Comparison of ENCODE assay signal across 9 cellular contexts in genomic region chr2:161384864-161385263, GRCh38. TPM values are rescaled to one million over a fixed set of nuclear protein-coding genes. Genes with fewer than 3 reads are reported as not detected.
DNase-seq lines count a peak whose midpoint lies in the region; ATAC-seq and TF ChIP-seq lines count a peak whose summit lies in the region.
"Had no signal": no experiment of that assay in that cellular context is flagged by ENCODE, and none has a peak within 500 bp of the region (broad histone marks: within the 10 kb centered on the region; RNA-seq: fewer than 3 reads in every experiment).

No MANE protein-coding gene starts in this region.

- H3K27me3 Mint-ChIP-seq in activated T-helper 17 cell treated with anti-CD3 and anti-CD28 coated beads, Interleukin-2, amount 50 U/mL, for 72 hours = no peaks in the 10 kb centered on the region

- H2AFZ ChIP-seq in SK-N-SH (ENCODE audit: low read depth) (no peak overlapping the region), osteoblast (ENCODE audit: low read length) (no peak overlapping the region)

- no peak overlapping the region for H3K4me2 ChIP-seq in SK-N-SH
- H3K4me2 ChIP-seq in osteoblast (ENCODE audit: insufficient read depth, low read length) = no peak overlapping the region

- TF ChIP-seq EP300 in SK-N-SH (IDR thresholded peaks at IDR 0.05; ENCODE audit: borderline replicate concordance in 1 of 2, low read depth in 1 of 2, low read length in 1 of 2) = no peak

- no peaks in the 10 kb centered on the region for H4K20me1 ChIP-seq in SK-N-SH (ENCODE audit: insufficient read depth)
- no peaks in the 10 kb centered on the region for H4K20me1 ChIP-seq in osteoblast (ENCODE audit: insufficient read depth, low read length)

- H3K4me3 ChIP-seq in SK-N-SH (ENCODE audit: low read depth in 2 of 2, low read length in 1 of 2) = no peak overlapping the region
- H3K4me3 ChIP-seq in osteoblast (ENCODE audit: insufficient read depth, low read length) = no peak overlapping the region
- H3K4me3 ChIP-seq: ascending aorta had no signal

- H3K4me1 Mint-ChIP-seq in activated T-helper 17 cell treated with anti-CD3 and anti-CD28 coated beads, Interleukin-2, amount 50 U/mL, for 72 hours = peaks cover 4% of the 10 kb centered on the region

- peaks cover 48 to 51% of the 10 kb centered on the region in 2 experiments for H3K36me3 ChIP-seq in SK-N-SH (replicated peaks in 1 of 2; ENCODE audit: control insufficient read depth in 1 of 2, insufficient read depth in 2 of 2, low read length in 1 of 2)
- no peaks in the 10 kb centered on the region for H3K36me3 ChIP-seq in osteoblast (ENCODE audit: insufficient read depth, low read length)
- H3K36me3 ChIP-seq: ascending aorta had no signal

- ATAC-seq in GM18861 (IDR thresholded peaks at IDR 0.05; ENCODE audit: unreplicated experiment) = peak; percentile 68
- ATAC-seq in GM21390 (IDR thresholded peaks at IDR 0.05; ENCODE audit: unreplicated experiment) = peak; percentile 65
- peak; percentile 71 for ATAC-seq in HG03135 (IDR thresholded peaks at IDR 0.05; ENCODE audit: unreplicated experiment)
- peak; percentile 70 for ATAC-seq in activated T-helper 17 cell treated with anti-CD3 and anti-CD28 coated beads, Interleukin-2, amount 50 U/mL, for 72 hours (replicated peaks)

- CTCF ChIA-PET in SK-N-SH (lab: Yijun Ruan, JAX) = no interaction called here

- H3K27ac ChIP-seq in SK-N-SH (ENCODE audit: low read depth in 2 of 2, low read length in 1 of 2) (no peak overlapping the region), osteoblast (ENCODE audit: low read depth, low read length) (no peak overlapping the region)
- H3K27ac ChIP-seq: ascending aorta had no signal

- H3K4me1 ChIP-seq in SK-N-SH (ENCODE audit: control insufficient read depth in 1 of 2, insufficient read depth in 2 of 2, low read depth in 1 of 2, low read length in 1 of 2) (no peaks in the 10 kb centered on the region; a peak in 2 of 4 replicates), osteoblast (ENCODE audit: insufficient read depth, low read length) (no peaks in the 10 kb centered on the region)
- H3K4me1 ChIP-seq: ascending aorta had no signal

- H3K4me3 Mint-ChIP-seq in activated T-helper 17 cell treated with anti-CD3 and anti-CD28 coated beads, Interleukin-2, amount 50 U/mL, for 72 hours = no peak overlapping the region

- H3K9me3 Mint-ChIP-seq in activated T-helper 17 cell treated with anti-CD3 and anti-CD28 coated beads, Interleukin-2, amount 50 U/mL, for 72 hours = no peaks in the 10 kb centered on the region

- H3K36me3 Mint-ChIP-seq in activated T-helper 17 cell treated with anti-CD3 and anti-CD28 coated beads, Interleukin-2, amount 50 U/mL, for 72 hours (ENCODE audit: low read depth) = peaks cover 56% of the 10 kb centered on the region

- DNase-seq in NCI-H2171 (lab: John Stamatoyannopoulos, UW) (no peak), SK-N-SH (no peak), NCI-H1694 treated with DMSO at 0.1 percent for 48 hours (lab: John Stamatoyannopoulos, UW) (no peak), osteoblast (ENCODE audit: insufficient read length, low spot score, missing footprints) (no peak)

- H3K9me2 ChIP-seq in SK-N-SH = no peaks in the 10 kb centered on the region

- POLR2A ChIA-PET in SK-N-SH (lab: Yijun Ruan, JAX) = no interaction called here

- TF ChIP-seq CTCF in SK-N-SH (IDR thresholded peaks at IDR 0.05) (no peak), osteoblast (IDR thresholded peaks at IDR 0.05; ENCODE audit: extremely low read depth, low read depth, low read length) (no peak)

- TF ChIP-seq RAD21 in SK-N-SH (IDR thresholded peaks at IDR 0.05; ENCODE audit: low read length) = no peak

- H3F3A ChIP-seq in SK-N-SH (replicated peaks; ENCODE audit: insufficient read depth) = peaks cover 2% of the 10 kb centered on the region

- H3K9ac ChIP-seq in SK-N-SH = no peak overlapping the region

- H3K79me2 ChIP-seq in SK-N-SH (ENCODE audit: insufficient read depth) (0 out of 2 replicates have a peak, but pooled peaks cover 7% of the 10 kb centered on the region), osteoblast (ENCODE audit: insufficient read depth, low read length) (no peaks in the 10 kb centered on the region)

- H3K27ac Mint-ChIP-seq in activated T-helper 17 cell treated with anti-CD3 and anti-CD28 coated beads, Interleukin-2, amount 50 U/mL, for 72 hours = no peak overlapping the region

- no peaks in the 10 kb centered on the region for H3K27me3 ChIP-seq in SK-N-SH (ENCODE audit: insufficient read depth)
- no peaks in the 10 kb centered on the region for H3K27me3 ChIP-seq in osteoblast (ENCODE audit: insufficient read depth, low read length)
- H3K27me3 ChIP-seq: ascending aorta had no signal

- H3K9me3 ChIP-seq in SK-N-SH (no peaks in the 10 kb centered on the region), osteoblast (ENCODE audit: low read depth, low read length) (no peaks in the 10 kb centered on the region)
- H3K9me3 ChIP-seq: ascending aorta had no signal

TF ChIP-seq in SK-N-SH, 30 proteins besides CTCF, POLR2A, EP300 and RAD21:
- TF ChIP-seq FOSL2 (IDR thresholded peaks at IDR 0.05; ENCODE audit: borderline replicate concordance, low read depth) (no peak), RFX5 (IDR thresholded peaks at IDR 0.05; ENCODE audit: low read length) (no peak), NRF1 (IDR thresholded peaks at IDR 0.05; ENCODE audit: low read depth, low read length) (no peak), TEAD4 (IDR thresholded peaks at IDR 0.05; ENCODE audit: borderline replicate concordance, insufficient read depth) (no peak), JUND (IDR thresholded peaks at IDR 0.05) (no peak), FOXJ3 (CRISPR knock-in tag; IDR thresholded peaks at IDR 0.05) (no peak), REST (IDR thresholded peaks at IDR 0.05; ENCODE audit: low read depth, low read length) (no peak), EZH2phosphoT487 (IDR thresholded peaks at IDR 0.05; ENCODE audit: borderline replicate concordance, low read depth) (no peak), TAF1 (IDR thresholded peaks at IDR 0.05; ENCODE audit: borderline replicate concordance, low read depth, low read length) (no peak)

RNA-seq across cellular contexts. Expression of gene TBR1, which starts 31.2 kb away (rescaled TPM):
- total RNA-seq in activated T-helper 17 cell treated with anti-CD3 and anti-CD28 coated beads, Interleukin-2, amount 50 U/mL, for 72 hours = under 1 TPM; 0.05 to 0.06 TPM
- polyA plus RNA-seq in SK-N-SH (2012; rRNA removed) = under 0.01 TPM in 1 of 2 replicates, not detected in the other
- 0.01 TPM in 1 of 2 replicates, not detected in the other for polyA plus RNA-seq in SK-N-SH (2012; cell fraction: cytosol; rRNA removed)
- polyA plus RNA-seq in SK-N-SH (2012; cell fraction: nucleus; rRNA removed) = 0.08 and 0.09 TPM in 2 replicates
- total RNA-seq in osteoblast = under 0.01 TPM in 1 of 2 replicates, not detected in the other
- total RNA-seq: ascending aorta had no signal
